Comparison of ENCODE assay signal across 9 cellular contexts in genomic region chr21:35198004-35198403, GRCh38.
A peak's percentile ranks its signal among the peaks of the same experiment; 100 is the strongest.
DNase-seq lines count a peak whose midpoint lies in the region; ATAC-seq lines count a peak whose summit lies in the region.
"Had no signal": no experiment of that assay in that cellular context is flagged by ENCODE, and none has a peak within 500 bp of the region (broad histone marks: within the 10 kb centered on the region; RNA-seq: fewer than 3 reads in every experiment).

No MANE protein-coding gene starts in this region.

- peak overlapping the region; percentile 73 for H3K27ac Mint-ChIP-seq in stimulated activated memory B cell treated with anti-CD40 and anti-IgM and Interleukin-4, amounts not matched to agents 10 μg/mL and 1 μg/mL and 100 μg/mL, for 72 hours

- peaks cover 13% of the 10 kb centered on the region for H3K9me3 Mint-ChIP-seq in stimulated activated memory B cell treated with anti-CD40 and anti-IgM and Interleukin-4, amounts not matched to agents 10 μg/mL and 1 μg/mL and 100 μg/mL, for 72 hours

- no peak overlapping the region for H3K4me3 Mint-ChIP-seq in stimulated activated memory B cell treated with anti-CD40 and anti-IgM and Interleukin-4, amounts not matched to agents 10 μg/mL and 1 μg/mL and 100 μg/mL, for 72 hours

- DNase-seq in HCEC 1CT (peak; percentile 86), T1000 (lab: John Stamatoyannopoulos, UW) (peak; percentile 61), foreskin melanocyte (peak; percentile 57), left lobe of liver (ENCODE audit: low spot score) (no peak)
- DNase-seq in stimulated activated CD4-positive, alpha-beta T cell treated with anti-CD3 and anti-CD28 coated beads, Interleukin-15, amount 100 ng/mL, for 24 hours, result no peak
- DNase-seq in activated CD4-positive, CD25-positive, alpha-beta regulatory T cell (lab: John Stamatoyannopoulos, UW), result no peak
- DNase-seq: activated CD8-positive, alpha-beta memory T cell treated with anti-CD3 and anti-CD28 coated beads, Interleukin-2, amount 50 U/mL, for 48 hours; NCI-H1436 had no signal

- H3K27me3 Mint-ChIP-seq in stimulated activated memory B cell treated with anti-CD40 and anti-IgM and Interleukin-4, amounts not matched to agents 10 μg/mL and 1 μg/mL and 100 μg/mL, for 72 hours, result no peaks in the 10 kb centered on the region

- H3K4me1 Mint-ChIP-seq in stimulated activated memory B cell treated with anti-CD40 and anti-IgM and Interleukin-4, amounts not matched to agents 10 μg/mL and 1 μg/mL and 100 μg/mL, for 72 hours, result peaks cover 31% of the 10 kb centered on the region

- H3K36me3 Mint-ChIP-seq in stimulated activated memory B cell treated with anti-CD40 and anti-IgM and Interleukin-4, amounts not matched to agents 10 μg/mL and 1 μg/mL and 100 μg/mL, for 72 hours, result peaks cover 7% of the 10 kb centered on the region

- no peak for ATAC-seq in stimulated activated memory B cell treated with anti-CD40 and anti-IgM and Interleukin-4, amounts not matched to agents 10 μg/mL and 1 μg/mL and 100 μg/mL, for 72 hours
- no peak for ATAC-seq in left lobe of liver

Comparison
In these comparisons a context has a peak if more than half of its experiments do, and no peak if none do; other contexts are left out.
1. DNase-seq: peak in HCEC 1CT (single experiment), T1000 (single experiment) and foreskin melanocyte (single experiment); none in stimulated activated CD4-positive, alpha-beta T cell treated with anti-CD3 and anti-CD28 coated beads, Interleukin-15, amount 100 ng/mL, for 24 hours (single experiment), activated CD4-positive, CD25-positive, alpha-beta regulatory T cell (0 of 4) and left lobe of liver (single experiment).